Comparison of ENCODE assay signal across 9 cellular contexts in genomic region chr19:49930483-49931011, GRCh38. TPM values are rescaled to one million over a fixed set of nuclear protein-coding genes. Genes with fewer than 3 reads are reported as not detected.
DNase-seq lines count a peak whose midpoint lies in the region; ATAC-seq and TF ChIP-seq lines count a peak whose summit lies in the region.
"Had no signal": no experiment of that assay in that cellular context is flagged by ENCODE, and none has a peak within 500 bp of the region (broad histone marks: within the 10 kb centered on the region; RNA-seq: fewer than 3 reads in every experiment).

No MANE protein-coding gene starts in this region.

- TF ChIP-seq CTCF in CD4-positive, alpha-beta T cell (IDR thresholded peaks at IDR 0.05): no peak
- TF ChIP-seq CTCF in dorsolateral prefrontal cortex (IDR thresholded peaks at IDR 0.05 in 54 of 56, conservative IDR thresholded peaks at IDR 0.05 in 2 of 56; ENCODE audit: low read depth in 1 of 56, partially characterized antibody in 56 of 56): no peak

- POLR2A ChIA-PET in CD4-positive, alpha-beta T cell (lab: Charles Lee): interaction anchor here (1.3 to 2.6 kb wide), 7 partner anchors 34 to 164 kb away, joined by 5 to 41 read pairs (median 12); partner anchors contain the start of genes AKT1S1, AP2A1, IL4I1 and MED25

- no peaks in the 10 kb centered on the region for H3K27me3 ChIP-seq in CD4-positive, alpha-beta T cell (ENCODE audit: control insufficient read depth, insufficient read depth, low read length)
- H3K27me3 ChIP-seq in dorsolateral prefrontal cortex: no peaks in the 10 kb centered on the region

- H3K4me3 ChIP-seq in dorsolateral prefrontal cortex: peak overlapping the region in 52 of 59 donors; percentile 72 to 100 (median 96)

- peak in 1 of 10 experiments; percentile 24 for DNase-seq in CD4-positive, alpha-beta T cell
- peak; percentile 70 for DNase-seq in NCI-H187 treated with DMSO at 0.1 percent for 48 hours (lab: John Stamatoyannopoulos, UW)
- no peak for DNase-seq in dorsolateral prefrontal cortex
- peak; percentile 55 for DNase-seq in natural killer cell treated with Interleukin-12 subunit alpha and Interleukin-12 subunit beta and Interleukin-15 and Interleukin-18, amount 100 ng/mL, for 72 hours (ENCODE audit: low spot score)
- DNase-seq in SKM-1 treated with dmso at 0.1 percent for 144 hours (lab: John Stamatoyannopoulos, UW; ENCODE audit: unreplicated experiment): no peak

- H3K9me3 Mint-ChIP-seq in CD4-positive, alpha-beta T cell: no peaks in the 10 kb centered on the region
- peaks cover 4% of the 10 kb centered on the region for H3K9me3 Mint-ChIP-seq in natural killer cell treated with Interleukin-12 subunit alpha and Interleukin-12 subunit beta and Interleukin-15 and Interleukin-18, amount 100 ng/mL, for 72 hours

- peaks cover 33% of the 10 kb centered on the region for H3K36me3 Mint-ChIP-seq in CD4-positive, alpha-beta T cell (ENCODE audit: low read depth)
- H3K36me3 Mint-ChIP-seq in natural killer cell treated with Interleukin-12 subunit alpha and Interleukin-12 subunit beta and Interleukin-15 and Interleukin-18, amount 100 ng/mL, for 72 hours: peaks cover 21% of the 10 kb centered on the region

- ATAC-seq in CD4-positive, alpha-beta T cell (ENCODE audit: poor library complexity): no peak
- ATAC-seq in natural killer cell treated with Interleukin-12 subunit alpha and Interleukin-12 subunit beta and Interleukin-15 and Interleukin-18, amount 100 ng/mL, for 72 hours: no peak
- ATAC-seq in GM21423 (IDR thresholded peaks at IDR 0.05; ENCODE audit: unreplicated experiment) (no peak), GM18861 (IDR thresholded peaks at IDR 0.05; ENCODE audit: unreplicated experiment) (no peak), HG03039 (IDR thresholded peaks at IDR 0.05; ENCODE audit: unreplicated experiment) (no peak)

- H3K27ac ChIP-seq in CD4-positive, alpha-beta T cell (ENCODE audit: low read depth, low read length): peak overlapping the region; percentile 93
- peak overlapping the region in 40 of 59 donors; percentile 24 to 99 (median 96) for H3K27ac ChIP-seq in dorsolateral prefrontal cortex

- no peaks in the 10 kb centered on the region for H3K9me3 ChIP-seq in CD4-positive, alpha-beta T cell (ENCODE audit: control insufficient read depth, low read length)

- H3K4me3 Mint-ChIP-seq in CD4-positive, alpha-beta T cell: peak overlapping the region; percentile 42
- peak overlapping the region; percentile 97 for H3K4me3 Mint-ChIP-seq in natural killer cell treated with Interleukin-12 subunit alpha and Interleukin-12 subunit beta and Interleukin-15 and Interleukin-18, amount 100 ng/mL, for 72 hours

- intact Hi-C loops in CD4-positive, alpha-beta T cell (cut with DNase I, micrococcal nuclease): loop anchor here (5.0 kb wide), 2 partner anchors 33 to 582 kb away; partner anchors contain the start of genes ASPDH (in 1 of the 2), IL4I1 (in 1 of the 2) and JOSD2 (in 1 of the 2)
- intact Hi-C loops in dorsolateral prefrontal cortex (cut with DNase I): loop anchor here (10.0 kb wide), 2 partner anchors 94 to 214 kb away; partner anchors contain the start of genes VRK3 (in 1 of the 2) and ZNF473 (in 1 of the 2)

- H3K27me3 Mint-ChIP-seq in CD4-positive, alpha-beta T cell: peaks cover 5% of the 10 kb centered on the region
- H3K27me3 Mint-ChIP-seq in natural killer cell treated with Interleukin-12 subunit alpha and Interleukin-12 subunit beta and Interleukin-15 and Interleukin-18, amount 100 ng/mL, for 72 hours: no peaks in the 10 kb centered on the region
- H3K27me3 Mint-ChIP-seq: activated naive CD8-positive, alpha-beta T cell had no signal

- H3K27ac Mint-ChIP-seq in CD4-positive, alpha-beta T cell: peak overlapping the region; percentile 96
- peak overlapping the region; percentile 89 to 93 for H3K27ac Mint-ChIP-seq in natural killer cell treated with Interleukin-12 subunit alpha and Interleukin-12 subunit beta and Interleukin-15 and Interleukin-18, amount 100 ng/mL, for 72 hours

- CTCF ChIA-PET in CD4-positive, alpha-beta T cell (lab: Charles Lee): interaction anchor here (1.3 kb wide), 1 partner anchor 40 kb away, joined by 10 read pairs; no protein-coding TSS in a partner anchor

- H3K4me1 Mint-ChIP-seq in CD4-positive, alpha-beta T cell (ENCODE audit: low read depth): peaks cover 63% of the 10 kb centered on the region
- peaks cover 61 to 64% of the 10 kb centered on the region in 2 donors for H3K4me1 Mint-ChIP-seq in natural killer cell treated with Interleukin-12 subunit alpha and Interleukin-12 subunit beta and Interleukin-15 and Interleukin-18, amount 100 ng/mL, for 72 hours (ENCODE audit: low read depth in 2 of 2)

RNA-seq across cellular contexts. Expression of gene NUP62, which starts 1.2 kb away (rescaled TPM):
- 10 to 100 TPM; 19.2 to 21.7 TPM for total RNA-seq in CD4-positive, alpha-beta T cell
- 10 to 100 TPM; 27.0 to 56.5 (median 36.4) TPM for total RNA-seq in dorsolateral prefrontal cortex
- total RNA-seq in natural killer cell treated with Interleukin-12 subunit alpha and Interleukin-12 subunit beta and Interleukin-15 and Interleukin-18, amount 100 ng/mL, for 72 hours: 100 to 1,000 TPM; 109 to 187 TPM

RNA-seq across cellular contexts. Expression of gene ATF5, which starts 1.5 kb away (rescaled TPM):
- total RNA-seq in CD4-positive, alpha-beta T cell: 10 to 100 TPM; 16.3 to 19.1 TPM
- total RNA-seq in dorsolateral prefrontal cortex: 10 to 100 TPM in 65 of 120 experiments, 1 to 10 TPM in 55; 5.5 to 19.9 (median 10.1) TPM
- 10 to 100 TPM; 12.1 to 12.4 TPM for total RNA-seq in natural killer cell treated with Interleukin-12 subunit alpha and Interleukin-12 subunit beta and Interleukin-15 and Interleukin-18, amount 100 ng/mL, for 72 hours

RNA-seq across cellular contexts. Expression of gene SIGLEC11, which starts 30.4 kb away (rescaled TPM):
- under 1 TPM in 1 of 2 experiments, not detected in 1; 0.08 TPM for total RNA-seq in CD4-positive, alpha-beta T cell
- 1 to 10 TPM in 38 of 120 experiments, under 1 TPM in 78, not detected in 4; 0.15 to 5.0 (median 0.72) TPM for total RNA-seq in dorsolateral prefrontal cortex
- total RNA-seq in natural killer cell treated with Interleukin-12 subunit alpha and Interleukin-12 subunit beta and Interleukin-15 and Interleukin-18, amount 100 ng/mL, for 72 hours: not detected

RNA-seq across cellular contexts. Expression of gene IL4I1, which starts 33.9 kb away (rescaled TPM):
- 1 to 10 TPM; 4.7 to 5.4 TPM for total RNA-seq in CD4-positive, alpha-beta T cell
- total RNA-seq in dorsolateral prefrontal cortex: 1 to 10 TPM in 52 of 120 experiments, under 1 TPM in 57, not detected in 11; 0.23 to 6.1 (median 0.96) TPM
- total RNA-seq in natural killer cell treated with Interleukin-12 subunit alpha and Interleukin-12 subunit beta and Interleukin-15 and Interleukin-18, amount 100 ng/mL, for 72 hours: 10 to 100 TPM in 1 of 2 donors, 1 to 10 TPM in 1; 2.4 to 15.1 TPM

RNA-seq across cellular contexts. Expression of gene TBC1D17, which starts 53.0 kb away (rescaled TPM):
- 10 to 100 TPM; 35.5 to 35.8 TPM for total RNA-seq in CD4-positive, alpha-beta T cell
- 100 to 1,000 TPM in 14 of 120 experiments, 10 to 100 TPM in 106; 61.4 to 116 (median 85.9) TPM for total RNA-seq in dorsolateral prefrontal cortex
- 10 to 100 TPM; 26.0 to 34.0 TPM for total RNA-seq in natural killer cell treated with Interleukin-12 subunit alpha and Interleukin-12 subunit beta and Interleukin-15 and Interleukin-18, amount 100 ng/mL, for 72 hours

Comparison
In these comparisons a context has a peak if more than half of its experiments do, and no peak if none do; other contexts are left out.
1. DNase-seq: peak in NCI-H187 treated with DMSO at 0.1 percent for 48 hours (single experiment) and natural killer cell treated with Interleukin-12 subunit alpha and Interleukin-12 subunit beta and Interleukin-15 and Interleukin-18, amount 100 ng/mL, for 72 hours (single experiment); none in dorsolateral prefrontal cortex (0 of 10) and SKM-1 treated with dmso at 0.1 percent for 144 hours (single experiment).